ENCODE assay signal across 1 cellular context in genomic region chr5:175116466-175117048, GRCh38.
TF ChIP-seq lines count a peak whose summit lies in the region.

No MANE protein-coding gene starts in this region.

TF ChIP-seq in H1, 55 proteins besides CTCF, POLR2A, EP300 and RAD21:
- no peak for TF ChIP-seq KDM4A (IDR thresholded peaks at IDR 0.05; ENCODE audit: low read depth, low read length, severe bottlenecking)
- TF ChIP-seq ASH2L (IDR thresholded peaks at IDR 0.05; ENCODE audit: low read length), result no peak
- TF ChIP-seq POLR2AphosphoS5 (IDR thresholded peaks at IDR 0.05; ENCODE audit: low read depth, low read length), result no peak
- TF ChIP-seq EGR1 (IDR thresholded peaks at IDR 0.05; ENCODE audit: borderline replicate concordance, low read depth, low read length), result no peak
- TF ChIP-seq, protein P1, sequence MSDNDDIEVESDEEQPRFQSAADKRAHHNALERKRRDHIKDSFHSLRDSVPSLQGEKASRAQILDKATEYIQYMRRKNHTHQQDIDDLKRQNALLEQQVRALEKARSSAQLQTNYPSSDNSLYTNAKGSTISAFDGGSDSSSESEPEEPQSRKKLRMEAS (IDR thresholded peaks at IDR 0.05), result no peak
- TF ChIP-seq SIN3A (conservative IDR thresholded peaks at IDR 0.05 in 1 of 2, IDR thresholded peaks at IDR 0.05 in 1 of 2; ENCODE audit: low read depth in 1 of 2, low read length in 2 of 2), result no peak
- TF ChIP-seq RXRA (IDR thresholded peaks at IDR 0.05; ENCODE audit: insufficient read depth, low read depth, low read length), result no peak
- TF ChIP-seq CHD2 (IDR thresholded peaks at IDR 0.05; ENCODE audit: low read length), result no peak
- no peak for TF ChIP-seq NANOG (IDR thresholded peaks at IDR 0.05; ENCODE audit: insufficient read depth, low read depth, low read length, poor library complexity, severe bottlenecking)
TF ChIP-seq in H1: peak in this region for 0.
